Comparison of ENCODE assay signal across 24 cellular contexts in genomic region chr18:57705011-57705410, GRCh38.
DNase-seq lines count a peak whose midpoint lies in the region; ATAC-seq and TF ChIP-seq lines count a peak whose summit lies in the region.
"Had no signal": no experiment of that assay in that cellular context is flagged by ENCODE, and none has a peak within 500 bp of the region (broad histone marks: within the 10 kb centered on the region; RNA-seq: fewer than 3 reads in every experiment).

No MANE protein-coding gene starts in this region.

- peaks cover 39% of the 10 kb centered on the region for H3K36me3 Mint-ChIP-seq in T-cell
- no peaks in the 10 kb centered on the region for H3K36me3 Mint-ChIP-seq in activated CD4-positive, alpha-beta T cell treated with anti-CD3 and anti-CD28 coated beads, Interleukin-2, amount 10 ng/mL, durations not matched to agents 7 days and 5 days (ENCODE audit: low read depth)

- 33 to 44% methylated on average over 1 of the region's 1 CpG for WGBS in GM23248 (ENCODE audit: low coverage in 1 of 2, low lambda C conversion rate in 2 of 2, missing lambda C conversion rate in 2 of 2), 2 experiments

- POLR2A ChIA-PET in T-cell (lab: Charles Lee), result no interaction called here
- POLR2A ChIA-PET in activated CD4-positive, alpha-beta T cell treated with anti-CD3 and anti-CD28 coated beads, Interleukin-2, amount 10 ng/mL, durations not matched to agents 7 days and 5 days (lab: Charles Lee), result no interaction called here

- H3K27me3 ChIP-seq in GM23248 (replicated peaks; ENCODE audit: insufficient read depth), result no peaks in the 10 kb centered on the region
- H3K27me3 ChIP-seq: Peyer's patch had no signal

- CTCF ChIA-PET in T-cell (lab: Charles Lee), result no interaction called here
- CTCF ChIA-PET in activated CD4-positive, alpha-beta T cell treated with anti-CD3 and anti-CD28 coated beads, Interleukin-2, amount 10 ng/mL, durations not matched to agents 7 days and 5 days (lab: Charles Lee), result no interaction called here

- H3K4me2 ChIP-seq in GM23248 (ENCODE audit: unreplicated experiment), result no peak overlapping the region

- in situ Hi-C loops in GM23248 (cut with MboI), result no loop called here

- DNase-seq in NCI-H69 (lab: John Stamatoyannopoulos, UW), result peak; percentile 37
- peak; percentile 14 for DNase-seq in amniotic epithelial cell (ENCODE audit: low read depth)
- peak; percentile 15 for DNase-seq in islet precursor cell
- no peak for DNase-seq in T-cell
- DNase-seq in GM23248, result no peak
- DNase-seq in activated CD4-positive, alpha-beta T cell treated with anti-CD3 and anti-CD28 coated beads, Interleukin-2, amount 10 ng/mL, durations not matched to agents 7 days and 5 days, result no peak
- DNase-seq: C1 segment of cervical spinal cord; CD4-positive, alpha-beta memory T cell; COR-L47; DMS79 treated with DMSO at 0.1 percent for 48 hours; GF-D8; Karpas-422; NCI-H1092; NCI-H1436 treated with DMSO at 0.1 percent for 48 hours; NCI-H187 treated with DMSO at 0.1 percent for 48 hours; NCI-H2171 treated with DMSO at 0.1 percent for 48 hours; NCI-H524; NCI-H82; Peyer's patch; SHP77 treated with DMSO at 0.1 percent for 48 hours had no signal

- H3K36me3 ChIP-seq in GM23248 (ENCODE audit: low read depth), result peaks cover 9% of the 10 kb centered on the region; the same call in 1 of the 2 replicates

- H3K27ac ChIP-seq in 22Rv1 (peak overlapping the region; percentile 69), GM23248 (no peak overlapping the region)
- H3K27ac ChIP-seq: Peyer's patch, SK-N-MC had no signal

- H3K9ac ChIP-seq in GM23248, result no peak overlapping the region

- H3K9me3 ChIP-seq in GM23248 (ENCODE audit: low read depth), result no peaks in the 10 kb centered on the region
- H3K9me3 ChIP-seq: Peyer's patch had no signal

- peaks cover 93% of the 10 kb centered on the region for H3K79me2 ChIP-seq in GM23248 (ENCODE audit: insufficient read depth)

- H3K27ac Mint-ChIP-seq in T-cell, result no peak overlapping the region
- no peak overlapping the region for H3K27ac Mint-ChIP-seq in activated CD4-positive, alpha-beta T cell treated with anti-CD3 and anti-CD28 coated beads, Interleukin-2, amount 10 ng/mL, durations not matched to agents 7 days and 5 days
- H3K27ac Mint-ChIP-seq: CD4-positive, alpha-beta memory T cell had no signal

- no peak overlapping the region for H2AFZ ChIP-seq in GM23248

- peaks cover 0 to 1% (median 0%) of the 10 kb centered on the region in 3 donors for H3K4me1 Mint-ChIP-seq in T-cell
- H3K4me1 Mint-ChIP-seq in activated CD4-positive, alpha-beta T cell treated with anti-CD3 and anti-CD28 coated beads, Interleukin-2, amount 10 ng/mL, durations not matched to agents 7 days and 5 days, result no peaks in the 10 kb centered on the region

- peaks cover 1% of the 10 kb centered on the region; the same call in 1 of the 2 replicates for H4K20me1 ChIP-seq in GM23248 (ENCODE audit: insufficient read depth)

- ATAC-seq in T-cell (replicated peaks in 1 of 4) (no peak), HG03460 (IDR thresholded peaks at IDR 0.05; ENCODE audit: unreplicated experiment) (no peak)
- ATAC-seq: HepG2 had no signal

- no peaks in the 10 kb centered on the region for H3K9me2 ChIP-seq in GM23248 (ENCODE audit: insufficient read depth)

- H3K9me3 Mint-ChIP-seq in T-cell, result peaks cover 10 to 24% (median 23%) of the 10 kb centered on the region in 3 donors
- H3K9me3 Mint-ChIP-seq in activated CD4-positive, alpha-beta T cell treated with anti-CD3 and anti-CD28 coated beads, Interleukin-2, amount 10 ng/mL, durations not matched to agents 7 days and 5 days, result peaks cover 20% of the 10 kb centered on the region

- no peak for TF ChIP-seq CTCF in 22Rv1 (IDR thresholded peaks at IDR 0.05)

- no peaks in the 10 kb centered on the region for H3K27me3 Mint-ChIP-seq in T-cell
- H3K27me3 Mint-ChIP-seq in activated CD4-positive, alpha-beta T cell treated with anti-CD3 and anti-CD28 coated beads, Interleukin-2, amount 10 ng/mL, durations not matched to agents 7 days and 5 days, result no peaks in the 10 kb centered on the region
- H3K27me3 Mint-ChIP-seq: CD4-positive, alpha-beta memory T cell had no signal

- H3K4me3 Mint-ChIP-seq in T-cell, result no peak overlapping the region
- H3K4me3 Mint-ChIP-seq in activated CD4-positive, alpha-beta T cell treated with anti-CD3 and anti-CD28 coated beads, Interleukin-2, amount 10 ng/mL, durations not matched to agents 7 days and 5 days, result no peak overlapping the region
- H3K4me3 Mint-ChIP-seq: CD4-positive, alpha-beta memory T cell had no signal

- no peak overlapping the region for H3K4me3 ChIP-seq in GM23248
- H3K4me3 ChIP-seq: Peyer's patch, SK-N-MC had no signal

- H3K4me1 ChIP-seq in GM23248 (ENCODE audit: insufficient read depth), result 0 out of 2 replicates have a peak, but pooled peaks cover 6% of the 10 kb centered on the region
- H3K4me1 ChIP-seq: Peyer's patch had no signal

- H3F3A ChIP-seq in GM23248 (ENCODE audit: insufficient read depth), result peaks cover 16% of the 10 kb centered on the region

Comparison
In these comparisons a context has a peak if more than half of its experiments do, and no peak if none do; other contexts are left out.
1. DNase-seq: peak in NCI-H69 (single experiment), amniotic epithelial cell (single experiment) and islet precursor cell (single experiment); none in T-cell (0 of 34), GM23248 (single experiment) and activated CD4-positive, alpha-beta T cell treated with anti-CD3 and anti-CD28 coated beads, Interleukin-2, amount 10 ng/mL, durations not matched to agents 7 days and 5 days (single experiment).